Comparison of ENCODE assay signal across 1 cellular context in the genomic region with DNA sequence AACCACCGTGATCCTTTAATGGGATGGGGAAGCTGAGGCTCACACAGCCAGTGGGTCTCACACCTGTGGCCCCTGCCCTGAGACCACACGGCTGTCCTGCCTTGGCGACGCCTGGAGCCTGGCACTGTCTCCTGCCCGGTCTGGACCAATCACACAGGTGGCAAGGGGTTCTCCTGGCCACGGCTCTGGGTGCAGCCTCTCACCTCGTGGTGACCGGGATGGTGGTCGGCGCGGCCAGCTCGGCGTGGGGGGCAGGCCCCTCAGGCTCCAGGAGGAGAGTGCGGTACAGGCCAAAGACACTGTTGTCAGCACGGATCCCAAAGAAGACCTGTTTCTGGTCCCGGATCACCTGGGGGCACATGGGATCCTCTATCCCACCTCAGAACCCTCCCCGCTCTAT.
TF ChIP-seq lines count a peak whose summit lies in the region.

No MANE protein-coding gene starts in this region.

TF ChIP-seq in GM12878, 131 proteins besides CTCF, POLR2A, EP300 and RAD21:
- TF ChIP-seq NBN (IDR thresholded peaks at IDR 0.05) = no peak
- TF ChIP-seq, protein P1, sequence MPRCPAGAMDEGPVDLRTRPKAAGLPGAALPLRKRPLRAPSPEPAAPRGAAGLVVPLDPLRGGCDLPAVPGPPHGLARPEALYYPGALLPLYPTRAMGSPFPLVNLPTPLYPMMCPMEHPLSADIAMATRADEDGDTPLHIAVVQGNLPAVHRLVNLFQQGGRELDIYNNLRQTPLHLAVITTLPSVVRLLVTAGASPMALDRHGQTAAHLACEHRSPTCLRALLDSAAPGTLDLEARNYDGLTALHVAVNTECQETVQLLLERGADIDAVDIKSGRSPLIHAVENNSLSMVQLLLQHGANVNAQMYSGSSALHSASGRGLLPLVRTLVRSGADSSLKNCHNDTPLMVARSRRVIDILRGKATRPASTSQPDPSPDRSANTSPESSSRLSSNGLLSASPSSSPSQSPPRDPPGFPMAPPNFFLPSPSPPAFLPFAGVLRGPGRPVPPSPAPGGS (IDR thresholded peaks at IDR 0.05; ENCODE audit: borderline replicate concordance, insufficient read depth, low read depth, low read length, poor library complexity, severe bottlenecking) = no peak
- no peak for TF ChIP-seq NR2C2 (IDR thresholded peaks at IDR 0.05; ENCODE audit: borderline replicate concordance, control insufficient read depth, insufficient read length, low read depth)
- TF ChIP-seq, protein P2, sequence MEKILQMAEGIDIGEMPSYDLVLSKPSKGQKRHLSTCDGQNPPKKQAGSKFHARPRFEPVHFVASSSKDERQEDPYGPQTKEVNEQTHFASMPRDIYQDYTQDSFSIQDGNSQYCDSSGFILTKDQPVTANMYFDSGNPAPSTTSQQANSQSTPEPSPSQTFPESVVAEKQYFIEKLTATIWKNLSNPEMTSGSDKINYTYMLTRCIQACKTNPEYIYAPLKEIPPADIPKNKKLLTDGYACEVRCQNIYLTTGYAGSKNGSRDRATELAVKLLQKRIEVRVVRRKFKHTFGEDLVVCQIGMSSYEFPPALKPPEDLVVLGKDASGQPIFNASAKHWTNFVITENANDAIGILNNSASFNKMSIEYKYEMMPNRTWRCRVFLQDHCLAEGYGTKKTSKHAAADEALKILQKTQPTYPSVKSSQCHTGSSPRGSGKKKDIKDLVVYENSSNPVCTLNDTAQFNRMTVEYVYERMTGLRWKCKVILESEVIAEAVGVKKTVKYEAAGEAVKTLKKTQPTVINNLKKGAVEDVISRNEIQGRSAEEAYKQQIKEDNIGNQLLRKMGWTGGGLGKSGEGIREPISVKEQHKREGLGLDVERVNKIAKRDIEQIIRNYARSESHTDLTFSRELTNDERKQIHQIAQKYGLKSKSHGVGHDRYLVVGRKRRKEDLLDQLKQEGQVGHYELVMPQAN (conservative IDR thresholded peaks at IDR 0.05) = no peak
- no peak for TF ChIP-seq ASH2L (IDR thresholded peaks at IDR 0.05; ENCODE audit: borderline replicate concordance, low read depth)
TF ChIP-seq in GM12878: peak in this region for 0.
